8 cellular contexts compared by ENCODE assay signal in the genomic region with DNA sequence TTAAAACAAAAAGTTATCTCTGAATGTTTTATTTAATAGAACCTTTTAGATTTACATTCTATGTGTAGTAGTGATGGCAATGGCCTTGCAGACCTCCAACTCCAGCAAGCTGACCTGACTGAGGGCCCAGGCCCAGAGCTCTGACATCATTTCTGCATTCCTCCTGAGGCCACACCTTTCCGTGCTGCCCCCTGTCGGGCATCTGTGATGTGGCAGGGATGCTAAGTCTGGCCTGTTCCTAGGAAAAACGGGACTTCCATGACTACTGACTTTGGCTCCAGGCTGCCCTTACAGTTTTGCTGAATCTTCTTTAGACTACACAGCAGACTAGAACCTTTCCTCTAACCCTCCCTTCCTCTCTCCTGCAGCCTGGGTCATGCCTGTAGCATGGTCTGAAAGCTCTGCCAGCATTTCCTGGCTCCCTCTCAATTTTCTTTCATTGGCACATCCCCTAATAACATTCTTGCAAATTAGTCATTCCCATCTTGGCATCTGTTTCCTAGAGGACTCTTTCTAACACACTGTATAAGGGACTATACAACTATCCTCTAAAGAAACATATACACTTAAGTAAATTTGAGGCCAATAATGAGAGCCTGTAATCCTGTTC.
DNase-seq lines count a peak whose midpoint lies in the region; ATAC-seq, FAIRE-seq and TF ChIP-seq lines count a peak whose summit lies in the region.

No MANE protein-coding gene starts in this region.

- peak; percentile 67 to 79 for ATAC-seq in right cardiac atrium
- no peak for ATAC-seq in GM18858 (IDR thresholded peaks at IDR 0.05; ENCODE audit: unreplicated experiment)
- no peak for ATAC-seq in HG03469 (IDR thresholded peaks at IDR 0.05; ENCODE audit: unreplicated experiment)

- no peak overlapping the region for H3K27ac ChIP-seq in right cardiac atrium (ENCODE audit: low read length)

- peak; percentile 78 for FAIRE-seq in H54 (lab: Jason Lieb, UNC)
- FAIRE-seq in GM19239 (lab: Jason Lieb, UNC) = no peak

- intact Hi-C loops in right cardiac atrium (cut with DNase I) = no loop called here

- 37% methylated on average over 3 of the region's 3 CpGs for WGBS in right cardiac atrium

- TF ChIP-seq POLR2A in H54 (IDR thresholded peaks at IDR 0.05; ENCODE audit: low read depth, low read length) = no peak

- H3K27me3 ChIP-seq in right cardiac atrium (ENCODE audit: control insufficient read depth, insufficient read depth) = no peaks in the 10 kb centered on the region

- H3K4me1 ChIP-seq in right cardiac atrium (ENCODE audit: control insufficient read depth, insufficient read depth, low read length) = no peaks in the 10 kb centered on the region

- H3K4me3 ChIP-seq in right cardiac atrium (ENCODE audit: low read length) = no peak overlapping the region

- no peaks in the 10 kb centered on the region for H3K9me3 ChIP-seq in right cardiac atrium (ENCODE audit: control insufficient read depth, low read length)

- peak; percentile 27 for DNase-seq in COR-L47 (lab: John Stamatoyannopoulos, UW)
- peak; percentile 23 for DNase-seq in H54 (ENCODE audit: insufficient read length, low spot score)
- DNase-seq in RKO (ENCODE audit: low spot score) = peak; percentile 35
- DNase-seq in right cardiac atrium = peak in 1 of 3 donors; percentile 15
- no peak for DNase-seq in GM19239 (ENCODE audit: insufficient read length, low spot score)
- DNase-seq in effector CD4-positive, alpha-beta T cell = no peak

Comparison
In these comparisons a context has a peak if more than half of its experiments do, and no peak if none do; other contexts are left out.
1. DNase-seq: peak in COR-L47 (single experiment), H54 (single experiment) and RKO (single experiment); none in GM19239 (single experiment) and effector CD4-positive, alpha-beta T cell (single experiment).
2. ATAC-seq: peak in right cardiac atrium (2 of 2); none in GM18858 (single experiment) and HG03469 (single experiment).